ENCODE assay signal across 10 cellular contexts in the genomic region with DNA sequence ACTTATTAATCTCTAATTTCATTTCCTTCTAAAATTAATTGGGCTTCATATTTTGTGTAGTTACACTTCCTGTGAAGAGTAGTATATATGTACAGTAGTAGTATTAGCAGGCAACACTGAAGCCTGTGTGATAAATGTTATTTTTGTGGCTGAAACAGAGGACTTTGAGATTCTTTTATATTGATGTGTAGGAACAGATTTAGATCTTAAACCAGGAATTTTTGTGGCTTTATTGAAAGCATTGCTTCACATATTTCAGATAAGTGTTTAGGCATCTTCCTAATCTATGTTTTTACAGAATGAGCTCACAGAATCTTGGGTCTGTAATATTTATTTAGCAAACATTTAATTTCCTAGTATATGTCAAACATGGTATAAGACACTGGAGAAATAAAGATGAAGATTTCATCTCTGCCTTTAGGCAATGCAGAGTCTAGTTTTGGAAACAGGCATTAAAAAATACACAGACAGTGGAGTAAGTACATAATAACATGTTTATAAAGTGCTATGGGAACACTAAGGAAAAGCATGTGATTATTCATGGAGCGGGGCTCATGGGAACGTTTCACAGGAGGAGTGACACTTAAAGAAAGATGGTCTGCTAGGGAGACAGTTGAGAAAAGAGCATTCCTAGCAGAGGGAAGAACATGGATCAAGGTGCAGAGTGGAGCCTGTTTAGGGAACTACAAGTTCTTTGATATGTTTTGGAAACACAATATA. TPM values are rescaled to one million over a fixed set of nuclear protein-coding genes. Genes with fewer than 3 reads are reported as not detected.
DNase-seq lines count a peak whose midpoint lies in the region; ATAC-seq and TF ChIP-seq lines count a peak whose summit lies in the region.
"Had no signal": no experiment of that assay in that cellular context is flagged by ENCODE, and none has a peak within 500 bp of the region (broad histone marks: within the 10 kb centered on the region; RNA-seq: fewer than 3 reads in every experiment).

No MANE protein-coding gene starts in this region.

- CTCF ChIA-PET in BJ (lab: Yijun Ruan, JAX), result no interaction called here
- CTCF ChIA-PET in SK-N-SH (lab: Yijun Ruan, JAX), result interaction anchor here (1.0 kb wide), 1 partner anchor 68 kb away, joined by 3 read pairs; no protein-coding TSS in a partner anchor

- H3K9me3 ChIP-seq in SK-N-SH, result no peaks in the 10 kb centered on the region
- no peaks in the 10 kb centered on the region for H3K9me3 ChIP-seq in prostate gland

- peaks cover 5% of the 10 kb centered on the region; the same call in 1 of the 2 replicates for H4K20me1 ChIP-seq in SK-N-SH (ENCODE audit: insufficient read depth)

- H3K4me3 ChIP-seq in BJ (ENCODE audit: low read depth, low read length) (no peak overlapping the region), SK-N-SH (ENCODE audit: low read depth in 2 of 2, low read length in 1 of 2) (peak overlapping the region in 1 of 2 experiments; percentile 17; a peak in 1 of 4 replicates), prostate gland (no peak overlapping the region)

- no peak for TF ChIP-seq POLR2A in prostate gland (IDR thresholded peaks at IDR 0.05)

- H3K9ac ChIP-seq in SK-N-SH, result peak overlapping the region; percentile 73

- peak overlapping the region; percentile 66 for H3K4me2 ChIP-seq in SK-N-SH

- H3F3A ChIP-seq in SK-N-SH (replicated peaks; ENCODE audit: insufficient read depth), result peaks cover 56% of the 10 kb centered on the region

- POLR2A ChIA-PET in BJ (lab: Charles Lee), result interaction anchor here (1.0 kb wide), 1 partner anchor 295 kb away, joined by 3 read pairs; no protein-coding TSS in a partner anchor
- POLR2A ChIA-PET in SK-N-SH (lab: Yijun Ruan, JAX), result no interaction called here

- ATAC-seq in HG02973 (IDR thresholded peaks at IDR 0.05; ENCODE audit: unreplicated experiment), result no peak

- peaks cover 4 to 49% of the 10 kb centered on the region in 2 experiments; a peak in 3 of 4 replicates for H3K4me1 ChIP-seq in SK-N-SH (ENCODE audit: control insufficient read depth in 1 of 2, insufficient read depth in 2 of 2, low read depth in 1 of 2, low read length in 1 of 2)
- H3K4me1 ChIP-seq in prostate gland (replicated peaks), result no peaks in the 10 kb centered on the region

- 51% methylated on average over 2 of the region's 2 CpGs for WGBS in SK-N-SH (ENCODE audit: low lambda C conversion rate)
- WGBS in prostate gland, result 22% methylated on average over 2 of the region's 2 CpGs

- peak in 1 of 2 experiments; percentile 80; a peak in 2 of 4 replicates for TF ChIP-seq EP300 in SK-N-SH (IDR thresholded peaks at IDR 0.05; ENCODE audit: borderline replicate concordance in 1 of 2, low read depth in 1 of 2, low read length in 1 of 2)

- TF ChIP-seq RAD21 in SK-N-SH (IDR thresholded peaks at IDR 0.05; ENCODE audit: low read length), result no peak

- TF ChIP-seq CTCF in BJ (IDR thresholded peaks at IDR 0.05; ENCODE audit: insufficient read depth, low read depth, low read length), result no peak
- TF ChIP-seq CTCF in SK-N-SH (IDR thresholded peaks at IDR 0.05), result no peak
- TF ChIP-seq CTCF in prostate gland (IDR thresholded peaks at IDR 0.05), result no peak

- intact Hi-C loops in prostate gland (cut with DNase I), result loop anchor here (2.0 kb wide), 1 partner anchor 57 kb away; the partner anchor contains the start of gene NEXN

- no peak overlapping the region for H2AFZ ChIP-seq in SK-N-SH (ENCODE audit: low read depth)

- H3K9me2 ChIP-seq in SK-N-SH, result no peaks in the 10 kb centered on the region

- H3K36me3 ChIP-seq in BJ (ENCODE audit: control insufficient read depth, insufficient read depth, low read length) (no peaks in the 10 kb centered on the region), SK-N-SH (replicated peaks in 1 of 2; ENCODE audit: control insufficient read depth in 1 of 2, insufficient read depth in 2 of 2, low read length in 1 of 2) (peaks cover 20 to 35% of the 10 kb centered on the region in 2 experiments), prostate gland (no peaks in the 10 kb centered on the region)

- H3K27ac ChIP-seq in SK-N-SH (ENCODE audit: low read depth in 2 of 2, low read length in 1 of 2), result peak overlapping the region; percentile 87 to 98; a peak in 3 of 4 replicates
- H3K27ac ChIP-seq in prostate gland, result peak overlapping the region; percentile 35 to 57

- H3K79me2 ChIP-seq in SK-N-SH (ENCODE audit: insufficient read depth), result peaks cover 11% of the 10 kb centered on the region; the same call in 1 of the 2 replicates

- H3K27me3 ChIP-seq in BJ (ENCODE audit: control insufficient read depth, insufficient read depth, low read length) (no peaks in the 10 kb centered on the region), SK-N-SH (ENCODE audit: insufficient read depth) (no peaks in the 10 kb centered on the region), prostate gland (replicated peaks; ENCODE audit: insufficient read depth) (no peaks in the 10 kb centered on the region)

- peak; percentile 60 for DNase-seq in BJ (ENCODE audit: low read depth)
- no peak for DNase-seq in SK-N-SH
- DNase-seq in fibroblast of the conjunctiva (ENCODE audit: low read depth), result peak; percentile 50
- DNase-seq in prostate gland (ENCODE audit: low spot score), result no peak
- DNase-seq in SHP77 (lab: John Stamatoyannopoulos, UW), result no peak
- DNase-seq in NCI-H748 treated with DMSO at 0.1 percent for 48 hours (lab: John Stamatoyannopoulos, UW), result no peak
- no peak for DNase-seq in GM19238 (ENCODE audit: insufficient read length, low spot score)
- DNase-seq: activated CD4-positive, alpha-beta T cell treated with anti-CD3 and anti-CD28 coated beads for 4 hours; kidney had no signal

TF ChIP-seq in SK-N-SH, 30 proteins besides CTCF, POLR2A, EP300 and RAD21:
- peak; percentile 49; the same call in 1 of the 2 replicates for TF ChIP-seq JUND (IDR thresholded peaks at IDR 0.05)
- TF ChIP-seq TAF1 (IDR thresholded peaks at IDR 0.05; ENCODE audit: borderline replicate concordance, low read depth, low read length), result no peak
- no peak for TF ChIP-seq USF1 (IDR thresholded peaks at IDR 0.05; ENCODE audit: borderline replicate concordance, low read depth)
- peak; percentile 72 for TF ChIP-seq PBX3 (IDR thresholded peaks at IDR 0.05)
- TF ChIP-seq FOXM1 (IDR thresholded peaks at IDR 0.05; ENCODE audit: low read depth), result peak; percentile 74
- TF ChIP-seq FOSL2 (IDR thresholded peaks at IDR 0.05; ENCODE audit: borderline replicate concordance, low read depth), result peak; percentile 27; the same call in 1 of the 2 replicates
- no peak for TF ChIP-seq ZBTB33 (IDR thresholded peaks at IDR 0.05; ENCODE audit: borderline replicate concordance, low read depth)
- TF ChIP-seq TEAD4 (IDR thresholded peaks at IDR 0.05; ENCODE audit: borderline replicate concordance, insufficient read depth), result peak; percentile 83
- TF ChIP-seq MEF2A (IDR thresholded peaks at IDR 0.05; ENCODE audit: borderline replicate concordance, low read depth), result peak; percentile 78
- TF ChIP-seq RFX5 (IDR thresholded peaks at IDR 0.05; ENCODE audit: low read length), result no peak
- TF ChIP-seq NFIC (IDR thresholded peaks at IDR 0.05; ENCODE audit: borderline replicate concordance), result peak; percentile 58; the same call in 1 of the 2 replicates
- TF ChIP-seq TCF12 (IDR thresholded peaks at IDR 0.05), result peak; percentile 70; the same call in 1 of the 2 replicates
TF ChIP-seq in SK-N-SH: peak in this region for 8.

RNA-seq across cellular contexts. Expression of gene MIGA1, which starts 52.7 kb away (rescaled TPM):
- polyA plus RNA-seq in BJ (2011; rRNA removed), result 3.3 and 7.1 TPM in 2 replicates
- polyA minus RNA-seq in BJ (2011; rRNA and poly(A)+ RNA removed), result 6.8 TPM in 2 replicates
- 2.5 and 4.4 TPM in 2 replicates for polyA plus RNA-seq in SK-N-SH (2012; rRNA removed)
- polyA plus RNA-seq in SK-N-SH (2012; cell fraction: cytosol; rRNA removed), result 4.6 and 5.1 TPM in 2 replicates
- polyA plus RNA-seq in SK-N-SH (2012; cell fraction: nucleus; rRNA removed), result 2.2 and 5.2 TPM in 2 replicates
- 10 to 100 TPM; 16.2 to 19.3 TPM for total RNA-seq in prostate gland

RNA-seq across cellular contexts. Expression of gene NEXN, which starts 56.3 kb away (rescaled TPM):
- polyA plus RNA-seq in BJ (2011; rRNA removed) (7.8 and 16.9 TPM in 2 replicates), SK-N-SH (2012; rRNA removed) (3.6 and 4.1 TPM in 2 replicates)
- 3.6 and 6.7 TPM in 2 replicates for polyA minus RNA-seq in BJ (2011; rRNA and poly(A)+ RNA removed)
- 4.2 and 7.8 TPM in 2 replicates for polyA plus RNA-seq in SK-N-SH (2012; cell fraction: cytosol; rRNA removed)
- 3.2 and 7.6 TPM in 2 replicates for polyA plus RNA-seq in SK-N-SH (2012; cell fraction: nucleus; rRNA removed)
- 10 to 100 TPM; 13.2 to 14.1 TPM for total RNA-seq in prostate gland

Comparison
In these comparisons a context has a peak if more than half of its experiments do, and no peak if none do; other contexts are left out.
1. DNase-seq: peak in BJ (single experiment) and fibroblast of the conjunctiva (single experiment); none in SK-N-SH (single experiment), prostate gland (single experiment), SHP77 (0 of 2), NCI-H748 treated with DMSO at 0.1 percent for 48 hours (single experiment) and GM19238 (single experiment).